Comparison of ENCODE assay signal across 1 cellular context in the genomic region with DNA sequence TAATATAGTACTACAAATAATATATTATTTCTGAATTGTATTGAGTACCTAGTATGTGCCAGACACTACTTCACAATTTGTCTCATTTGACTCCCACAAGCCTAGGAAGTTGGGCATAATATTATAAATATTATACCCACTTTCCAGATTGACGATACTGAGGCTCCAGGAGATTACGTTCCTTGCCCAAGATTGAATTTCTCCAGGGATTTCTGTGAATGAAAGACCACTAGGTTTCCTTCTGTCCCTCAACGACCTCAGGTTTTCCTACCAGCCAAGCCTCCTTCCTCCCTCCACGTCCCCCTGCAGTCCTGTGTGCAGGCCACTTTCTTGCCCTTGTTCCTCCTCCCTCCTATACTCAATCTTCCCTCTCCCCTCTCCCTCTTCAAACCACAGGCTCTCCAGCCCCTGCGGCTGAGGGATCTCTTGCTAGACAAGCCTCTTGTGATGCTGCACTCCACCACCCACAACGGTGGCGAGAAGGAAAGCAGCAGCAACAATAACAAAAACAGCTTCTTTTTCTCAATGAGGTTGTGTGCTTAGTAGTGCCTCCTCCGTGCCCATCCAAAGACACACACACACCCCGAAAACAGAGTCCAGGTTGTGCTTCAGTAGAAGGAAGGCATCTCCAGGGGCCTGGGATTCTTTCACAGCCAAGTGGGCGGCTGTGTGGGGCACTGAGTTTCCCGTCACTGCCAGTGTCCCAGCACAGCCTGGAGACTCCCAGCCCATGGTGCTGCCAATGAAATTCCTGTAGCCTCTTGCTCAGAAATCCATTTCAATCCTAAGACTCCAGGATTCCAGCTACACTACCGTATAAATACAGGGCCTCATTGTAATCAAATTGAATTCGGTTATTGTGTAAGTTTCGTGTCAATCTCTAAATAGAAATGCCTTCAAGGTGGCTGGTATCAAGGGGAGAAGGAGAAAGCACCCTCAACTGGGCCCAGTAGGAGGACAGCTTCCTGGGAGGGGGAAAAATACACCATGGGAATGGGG.
TF ChIP-seq lines count a peak whose summit lies in the region.

No MANE protein-coding gene starts in this region.

TF ChIP-seq in K562, 482 proteins besides CTCF, POLR2A, EP300 and RAD21:
- TF ChIP-seq, protein P1, sequence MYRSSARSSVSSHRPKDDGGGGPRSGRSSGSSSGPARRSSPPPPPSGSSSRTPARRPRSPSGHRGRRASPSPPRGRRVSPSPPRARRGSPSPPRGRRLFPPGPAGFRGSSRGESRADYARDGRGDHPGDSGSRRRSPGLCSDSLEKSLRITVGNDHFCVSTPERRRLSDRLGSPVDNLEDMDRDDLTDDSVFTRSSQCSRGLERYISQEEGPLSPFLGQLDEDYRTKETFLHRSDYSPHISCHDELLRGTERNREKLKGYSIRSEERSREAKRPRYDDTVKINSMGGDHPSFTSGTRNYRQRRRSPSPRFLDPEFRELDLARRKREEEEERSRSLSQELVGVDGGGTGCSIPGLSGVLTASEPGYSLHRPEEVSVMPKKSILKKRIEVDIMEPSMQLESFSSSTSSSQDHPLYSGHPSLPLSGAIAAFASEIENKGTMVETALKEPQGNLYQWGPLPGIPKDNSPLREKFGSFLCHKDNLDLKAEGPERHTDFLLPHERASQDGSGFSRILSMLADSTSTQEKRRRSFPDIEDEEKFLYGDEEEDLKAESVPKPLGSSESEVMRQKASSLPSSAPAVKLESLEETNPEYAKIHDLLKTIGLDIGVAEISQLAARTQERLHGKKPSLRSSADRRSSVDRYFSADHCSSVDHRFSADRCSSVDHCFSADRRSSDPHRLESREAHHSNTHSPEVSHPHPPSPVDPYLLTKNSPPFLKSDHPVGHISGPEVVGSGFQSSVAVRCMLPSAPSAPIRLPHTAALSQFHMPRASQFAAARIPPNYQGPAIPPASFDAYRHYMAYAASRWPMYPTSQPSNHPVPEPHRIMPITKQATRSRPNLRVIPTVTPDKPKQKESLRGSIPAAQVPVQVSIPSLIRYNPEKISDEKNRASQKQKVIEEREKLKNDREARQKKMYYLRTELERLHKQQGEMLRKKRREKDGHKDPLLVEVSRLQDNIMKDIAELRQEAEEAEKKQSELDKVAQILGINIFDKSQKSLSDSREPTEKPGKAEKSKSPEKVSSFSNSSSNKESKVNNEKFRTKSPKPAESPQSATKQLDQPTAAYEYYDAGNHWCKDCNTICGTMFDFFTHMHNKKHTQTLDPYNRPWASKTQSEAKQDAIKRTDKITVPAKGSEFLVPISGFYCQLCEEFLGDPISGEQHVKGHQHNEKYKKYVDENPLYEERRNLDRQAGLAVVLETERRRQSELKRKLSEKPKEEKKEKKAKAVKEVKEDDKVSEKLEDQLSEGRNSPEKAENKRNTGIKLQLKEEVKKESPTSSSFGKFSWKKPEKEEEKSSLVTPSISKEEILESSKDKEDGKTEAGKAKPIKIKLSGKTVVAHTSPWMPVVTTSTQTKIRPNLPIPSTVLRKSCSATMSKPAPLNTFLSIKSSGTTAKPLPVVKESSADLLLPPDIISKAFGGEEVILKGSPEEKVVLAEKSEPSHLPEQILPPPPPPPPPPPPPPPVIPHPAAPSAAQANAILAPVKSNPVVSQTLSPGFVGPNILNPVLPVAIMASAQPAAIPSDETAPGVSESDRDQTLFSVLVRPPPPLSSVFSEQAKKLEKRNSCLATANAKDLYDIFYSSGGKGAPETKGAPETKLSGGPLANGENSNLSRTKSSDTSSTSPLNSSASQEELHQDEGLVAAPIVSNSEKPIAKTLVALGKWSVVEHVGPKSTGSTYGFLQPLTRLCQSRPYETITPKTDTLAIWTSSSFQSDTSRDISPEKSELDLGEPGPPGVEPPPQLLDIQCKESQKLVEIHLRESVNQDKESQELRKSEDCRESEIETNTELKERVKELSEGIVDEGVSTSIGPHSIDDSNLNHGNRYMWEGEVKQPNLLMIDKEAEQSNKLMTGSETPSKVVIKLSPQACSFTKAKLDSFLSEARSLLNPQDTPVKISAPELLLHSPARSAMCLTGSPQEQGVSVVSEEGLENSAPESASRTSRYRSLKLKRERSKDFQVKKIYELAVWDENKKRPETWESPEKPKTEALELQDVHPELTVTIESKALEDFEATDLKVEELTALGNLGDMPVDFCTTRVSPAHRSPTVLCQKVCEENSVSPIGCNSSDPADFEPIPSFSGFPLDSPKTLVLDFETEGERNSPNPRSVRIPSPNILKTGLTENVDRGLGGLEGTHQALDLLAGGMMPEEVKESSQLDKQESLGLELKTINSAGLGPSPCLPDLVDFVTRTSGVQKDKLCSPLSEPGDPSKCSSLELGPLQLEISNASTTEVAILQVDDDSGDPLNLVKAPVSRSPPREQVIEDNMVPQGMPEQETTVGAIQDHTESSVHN (IDR thresholded peaks at IDR 0.05; ENCODE audit: borderline replicate concordance in 1 of 2, low read depth in 1 of 2), result no peak
- TF ChIP-seq RBM25 (IDR thresholded peaks at IDR 0.05; ENCODE audit: low read depth, low read length, severe bottlenecking), result peak; percentile 50
TF ChIP-seq in K562: peak in this region for 1.
